In the genomic region with DNA sequence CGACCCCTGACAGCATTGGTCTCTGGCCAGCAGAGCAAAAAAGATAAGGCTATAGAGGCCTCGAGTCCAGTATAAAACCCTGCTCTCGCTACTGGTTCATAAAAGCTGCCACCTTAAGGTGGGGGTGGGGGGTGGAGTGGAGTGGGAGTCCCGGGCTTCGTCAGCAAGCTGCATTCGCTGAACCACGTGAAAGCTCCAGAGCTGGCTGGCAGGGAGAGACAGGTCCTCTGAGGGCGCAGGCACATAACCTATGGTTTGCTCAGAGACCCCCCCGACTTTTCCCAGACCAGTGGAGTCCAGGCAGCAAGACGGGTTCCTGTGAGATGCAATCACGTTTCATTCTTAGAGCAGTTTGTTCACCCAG, we compare ENCODE assay signal across 9 cellular contexts. TPM values are rescaled to one million over a fixed set of nuclear protein-coding genes. Genes with fewer than 3 reads are reported as not detected.
DNase-seq lines count a peak whose midpoint lies in the region; ATAC-seq, FAIRE-seq and TF ChIP-seq lines count a peak whose summit lies in the region.
"Had no signal": no experiment of that assay in that cellular context is flagged by ENCODE, and none has a peak within 500 bp of the region (broad histone marks: within the 10 kb centered on the region; RNA-seq: fewer than 3 reads in every experiment).

No MANE protein-coding gene starts in this region.

- peaks cover 43% of the 10 kb centered on the region for H3K4me1 ChIP-seq in A549
- peaks cover 24% of the 10 kb centered on the region for H3K4me1 ChIP-seq in GM23248 (ENCODE audit: insufficient read depth)
- peaks cover 15 to 50% of the 10 kb centered on the region in 2 donors for H3K4me1 ChIP-seq in ascending aorta

- CTCF ChIA-PET in A549 (lab: Yijun Ruan, JAX), result interaction anchor here (1.0 to 65.1 kb wide), 6 partner anchors 14 to 79 kb away, joined by 4 to 2364 read pairs (median 14); a partner anchor contains a TSS

- peak overlapping the region in 1 of 6 donors; percentile 42 for H3K27ac Mint-ChIP-seq in naive B cell

- no peaks in the 10 kb centered on the region for H3K36me3 Mint-ChIP-seq in naive B cell

- ATAC-seq in A549 (no peak), naive B cell (ENCODE audit: low read depth in 2 of 2) (no peak), HG02763 (IDR thresholded peaks at IDR 0.05; ENCODE audit: unreplicated experiment) (no peak)

- TF ChIP-seq CTCF in A549 (IDR thresholded peaks at IDR 0.05), result no peak
- TF ChIP-seq CTCF in ascending aorta (IDR thresholded peaks at IDR 0.05), result no peak

- no peaks in the 10 kb centered on the region for H3K36me3 ChIP-seq in GM23248 (ENCODE audit: low read depth)
- H3K36me3 ChIP-seq in ascending aorta, result no peaks in the 10 kb centered on the region

- no peak for TF ChIP-seq RAD21 in A549 (conservative IDR thresholded peaks at IDR 0.05 in 1 of 2, IDR thresholded peaks at IDR 0.05 in 1 of 2)

- DNase-seq in A549 (ENCODE audit: low read depth in 1 of 2, low spot score in 1 of 2), result no peak
- DNase-seq in GM23248, result peak; percentile 24
- DNase-seq in ascending aorta (ENCODE audit: low spot score in 2 of 2), result no peak
- no peak for DNase-seq in naive B cell
- no peak for DNase-seq in OCI-M2 (lab: John Stamatoyannopoulos, UW; ENCODE audit: unreplicated experiment)
- DNase-seq in SIG-M5 treated with dmso at 0.1 percent for 504 hours (lab: John Stamatoyannopoulos, UW; ENCODE audit: unreplicated experiment), result no peak
- no peak for DNase-seq in stimulated activated naive CD4-positive, alpha-beta T cell (lab: John Stamatoyannopoulos, UW)
- DNase-seq: NK-92 treated with Interleukin-12 subunit alpha and Interleukin-12 subunit beta, amount 100 ng/mL, for 24 hours had no signal

- H3K27ac ChIP-seq in A549, result peak overlapping the region; percentile 90 to 99
- no peak overlapping the region for H3K27ac ChIP-seq in GM23248
- peak overlapping the region in 1 of 2 donors; percentile 98 for H3K27ac ChIP-seq in ascending aorta

- H3K79me2 ChIP-seq in GM23248 (ENCODE audit: insufficient read depth), result peaks cover 41% of the 10 kb centered on the region

- no peak for TF ChIP-seq POLR2A in A549 (IDR thresholded peaks at IDR 0.05; ENCODE audit: low read length)

- no peaks in the 10 kb centered on the region for H4K20me1 ChIP-seq in GM23248 (ENCODE audit: insufficient read depth)

- no peaks in the 10 kb centered on the region for H3K27me3 ChIP-seq in GM23248 (replicated peaks; ENCODE audit: insufficient read depth)
- no peaks in the 10 kb centered on the region for H3K27me3 ChIP-seq in ascending aorta

- peaks cover 44 to 58% (median 55%) of the 10 kb centered on the region in 3 donors for H3K4me1 Mint-ChIP-seq in naive B cell

- intact Hi-C loops in ascending aorta (cut with DNase I), result loop anchor here (5.0 to 10.0 kb wide), 3 partner anchors 151 to 992 kb away; a partner anchor contains a TSS

- peak overlapping the region; percentile 22 to 95 (median 74) for H3K4me3 Mint-ChIP-seq in naive B cell

- H3F3A ChIP-seq in GM23248 (ENCODE audit: insufficient read depth), result peaks cover 20% of the 10 kb centered on the region

- no peak for FAIRE-seq in A549 (lab: Jason Lieb, UNC)

- H3K4me3 ChIP-seq in A549 (peak overlapping the region; percentile 65; the same call in 2 of the 3 replicates), GM23248 (peak overlapping the region; percentile 97), ascending aorta (peak overlapping the region; percentile 60 to 79)

- no peaks in the 10 kb centered on the region for H3K9me2 ChIP-seq in GM23248 (ENCODE audit: insufficient read depth)

- peak overlapping the region; percentile 93 for H3K9ac ChIP-seq in GM23248

- no peaks in the 10 kb centered on the region for H3K9me3 ChIP-seq in A549
- H3K9me3 ChIP-seq in GM23248 (ENCODE audit: low read depth), result no peaks in the 10 kb centered on the region
- H3K9me3 ChIP-seq in ascending aorta, result no peaks in the 10 kb centered on the region

- WGBS in A549 (ENCODE audit: missing lambda C conversion rate), result 79% methylated on average over 11 of the region's 11 CpGs
- 33 to 35% methylated on average over 9 to 11 of the region's 11 CpGs for WGBS in GM23248 (ENCODE audit: low coverage in 1 of 2, low lambda C conversion rate in 2 of 2, missing lambda C conversion rate in 2 of 2), 2 experiments

- H3K9me3 Mint-ChIP-seq in naive B cell, result no peaks in the 10 kb centered on the region

- H3K4me2 ChIP-seq in A549 (peak overlapping the region; percentile 77), GM23248 (ENCODE audit: unreplicated experiment) (peak overlapping the region; percentile 95)

- peak overlapping the region; percentile 96 for H2AFZ ChIP-seq in GM23248

- in situ Hi-C loops in GM23248 (cut with MboI), result no loop called here

- H3K27me3 Mint-ChIP-seq in naive B cell, result peaks cover 16 to 40% (median 20%) of the 10 kb centered on the region in 3 donors

- no peak for TF ChIP-seq EP300 in A549 (IDR thresholded peaks at IDR 0.05)

- POLR2A ChIA-PET in A549 (lab: Yijun Ruan, JAX), result interaction anchor here (1.0 to 4.4 kb wide), 2 partner anchors 21 to 79 kb away, joined by 3 to 39 read pairs; no protein-coding TSS in a partner anchor

TF ChIP-seq in A549, 52 proteins besides CTCF, POLR2A, EP300 and RAD21:
- TF ChIP-seq, protein P1, sequence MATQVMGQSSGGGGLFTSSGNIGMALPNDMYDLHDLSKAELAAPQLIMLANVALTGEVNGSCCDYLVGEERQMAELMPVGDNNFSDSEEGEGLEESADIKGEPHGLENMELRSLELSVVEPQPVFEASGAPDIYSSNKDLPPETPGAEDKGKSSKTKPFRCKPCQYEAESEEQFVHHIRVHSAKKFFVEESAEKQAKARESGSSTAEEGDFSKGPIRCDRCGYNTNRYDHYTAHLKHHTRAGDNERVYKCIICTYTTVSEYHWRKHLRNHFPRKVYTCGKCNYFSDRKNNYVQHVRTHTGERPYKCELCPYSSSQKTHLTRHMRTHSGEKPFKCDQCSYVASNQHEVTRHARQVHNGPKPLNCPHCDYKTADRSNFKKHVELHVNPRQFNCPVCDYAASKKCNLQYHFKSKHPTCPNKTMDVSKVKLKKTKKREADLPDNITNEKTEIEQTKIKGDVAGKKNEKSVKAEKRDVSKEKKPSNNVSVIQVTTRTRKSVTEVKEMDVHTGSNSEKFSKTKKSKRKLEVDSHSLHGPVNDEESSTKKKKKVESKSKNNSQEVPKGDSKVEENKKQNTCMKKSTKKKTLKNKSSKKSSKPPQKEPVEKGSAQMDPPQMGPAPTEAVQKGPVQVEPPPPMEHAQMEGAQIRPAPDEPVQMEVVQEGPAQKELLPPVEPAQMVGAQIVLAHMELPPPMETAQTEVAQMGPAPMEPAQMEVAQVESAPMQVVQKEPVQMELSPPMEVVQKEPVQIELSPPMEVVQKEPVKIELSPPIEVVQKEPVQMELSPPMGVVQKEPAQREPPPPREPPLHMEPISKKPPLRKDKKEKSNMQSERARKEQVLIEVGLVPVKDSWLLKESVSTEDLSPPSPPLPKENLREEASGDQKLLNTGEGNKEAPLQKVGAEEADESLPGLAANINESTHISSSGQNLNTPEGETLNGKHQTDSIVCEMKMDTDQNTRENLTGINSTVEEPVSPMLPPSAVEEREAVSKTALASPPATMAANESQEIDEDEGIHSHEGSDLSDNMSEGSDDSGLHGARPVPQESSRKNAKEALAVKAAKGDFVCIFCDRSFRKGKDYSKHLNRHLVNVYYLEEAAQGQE (IDR thresholded peaks at IDR 0.05), result no peak
- TF ChIP-seq HOXB13 (CRISPR knock-in tag; IDR thresholded peaks at IDR 0.05; ENCODE audit: low read depth) (no peak), RFX5 (IDR thresholded peaks at IDR 0.05) (no peak), NR3C1 (IDR thresholded peaks at IDR 0.05) (no peak), ZNF302 (CRISPR knock-in tag; IDR thresholded peaks at IDR 0.05) (no peak), FOSL2 (IDR thresholded peaks at IDR 0.05) (no peak), FOSL2 (CRISPR knock-in tag; IDR thresholded peaks at IDR 0.05) (no peak), KDM1A (IDR thresholded peaks at IDR 0.05; ENCODE audit: low read depth) (no peak)
- TF ChIP-seq, protein P2, sequence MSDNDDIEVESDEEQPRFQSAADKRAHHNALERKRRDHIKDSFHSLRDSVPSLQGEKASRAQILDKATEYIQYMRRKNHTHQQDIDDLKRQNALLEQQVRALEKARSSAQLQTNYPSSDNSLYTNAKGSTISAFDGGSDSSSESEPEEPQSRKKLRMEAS (IDR thresholded peaks at IDR 0.05), result no peak

RNA-seq across cellular contexts. Expression of a gene that starts 1.4 kb away (rescaled TPM):
- polyA plus RNA-seq in A549 (2011; rRNA removed) (4.5 and 5.1 TPM in 2 replicates), A549 (2017; fragmentation: RNase III; extraction: RNeasy Plus Mini Kit Qiagen cat#74134 plus additional on column Dnase treatment) (2.5 to 4.3 TPM (median 2.9 TPM) in 3 replicates), GM23248 (2016; fragmentation: Nextera tagmentation; extraction: Ambion mirVana) (34.1 and 34.4 TPM in 2 replicates), naive B cell (ENCODE audit: low read depth in 6 of 6) (not detected)
- polyA plus RNA-seq in A549 (2012; cell fraction: cytosol; rRNA removed), result 3.5 and 4.4 TPM in 2 replicates
- 5.7 and 6.1 TPM in 2 replicates for polyA plus RNA-seq in A549 (2012; cell fraction: nucleus; rRNA removed)
- polyA minus RNA-seq in A549 (2011; rRNA and poly(A)+ RNA removed), result 5.8 and 7.3 TPM in 2 replicates
- 42.6 and 62.6 TPM in 2 replicates for total RNA-seq in GM23248 (2014; rRNA removed; shearing (Covaris generic))
- total RNA-seq in ascending aorta, result 5.7 TPM

RNA-seq across cellular contexts. Expression of a gene that starts 32.1 kb away (rescaled TPM):
- 33.7 and 42.1 TPM in 2 replicates for polyA plus RNA-seq in A549 (2011; rRNA removed)
- polyA plus RNA-seq in A549 (2012; cell fraction: cytosol; rRNA removed), result 32.4 and 40.0 TPM in 2 replicates
- polyA plus RNA-seq in A549 (2012; cell fraction: nucleus; rRNA removed), result 97.7 and 113 TPM in 2 replicates
- polyA plus RNA-seq in A549 (2017; fragmentation: RNase III; extraction: RNeasy Plus Mini Kit Qiagen cat#74134 plus additional on column Dnase treatment), result 26.3 to 27.6 TPM (median 26.4 TPM) in 3 replicates
- polyA minus RNA-seq in A549 (2011; rRNA and poly(A)+ RNA removed), result 57.2 and 59.7 TPM in 2 replicates
- 79.8 and 103 TPM in 2 replicates for total RNA-seq in GM23248 (2014; rRNA removed; shearing (Covaris generic))
- 58.8 and 61.7 TPM in 2 replicates for polyA plus RNA-seq in GM23248 (2016; fragmentation: Nextera tagmentation; extraction: Ambion mirVana)
- total RNA-seq in ascending aorta, result 72.4 TPM
- polyA plus RNA-seq in naive B cell (ENCODE audit: low read depth in 6 of 6), result 1 to 10 TPM; 3.5 to 6.4 (median 4.8) TPM

RNA-seq across cellular contexts. Expression of a gene that starts 32.2 kb away (rescaled TPM):
- polyA plus RNA-seq in A549 (2011; rRNA removed) (0.20 and 0.21 TPM in 2 replicates), A549 (2017; fragmentation: RNase III; extraction: RNeasy Plus Mini Kit Qiagen cat#74134 plus additional on column Dnase treatment) (0.56 to 0.79 TPM (median 0.63 TPM) in 3 replicates), GM23248 (2016; fragmentation: Nextera tagmentation; extraction: Ambion mirVana) (1.1 and 1.8 TPM in 2 replicates), naive B cell (ENCODE audit: low read depth in 6 of 6) (under 1 TPM in 2 of 6 donors, not detected in 4; 0.23 to 0.87 TPM)
- polyA plus RNA-seq in A549 (2012; cell fraction: cytosol; rRNA removed), result 0.94 and 1.1 TPM in 2 replicates
- 2.1 and 2.3 TPM in 2 replicates for polyA plus RNA-seq in A549 (2012; cell fraction: nucleus; rRNA removed)
- 0.25 and 0.44 TPM in 2 replicates for polyA minus RNA-seq in A549 (2011; rRNA and poly(A)+ RNA removed)
- 0.54 TPM in 1 of 2 replicates, not detected in the other for total RNA-seq in GM23248 (2014; rRNA removed; shearing (Covaris generic))
- 0.53 TPM for total RNA-seq in ascending aorta
